ENCODE assay signal across 8 cellular contexts in the genomic region with DNA sequence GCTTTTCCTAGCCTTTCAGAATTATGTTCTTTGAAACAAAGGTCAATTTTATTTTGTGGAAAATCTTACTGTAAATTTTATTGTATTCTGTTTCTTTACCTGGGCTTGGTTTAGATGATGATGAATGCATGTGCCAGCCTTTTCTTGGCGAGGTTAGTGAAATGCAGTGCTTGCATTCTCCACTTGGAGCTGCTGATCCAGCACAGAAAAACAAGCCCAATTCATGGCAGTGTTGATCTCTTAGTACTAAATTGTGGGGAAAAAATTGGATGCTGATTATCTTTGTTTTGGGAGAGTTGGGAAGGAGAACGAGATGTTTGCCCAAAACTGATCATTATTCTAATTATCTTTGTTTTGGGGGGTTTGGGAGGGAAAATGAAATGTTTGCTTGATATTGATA. TPM values are rescaled to one million over a fixed set of nuclear protein-coding genes. Genes with fewer than 3 reads are reported as not detected.
DNase-seq lines count a peak whose midpoint lies in the region; ATAC-seq and TF ChIP-seq lines count a peak whose summit lies in the region.
"Had no signal": no experiment of that assay in that cellular context is flagged by ENCODE, and none has a peak within 500 bp of the region (broad histone marks: within the 10 kb centered on the region; RNA-seq: fewer than 3 reads in every experiment).

No MANE protein-coding gene starts in this region.

- no peaks in the 10 kb centered on the region for H3K4me1 ChIP-seq in psoas muscle

- 58 to 61% (median 59%) methylated on average over 2 of the region's 2 CpGs for WGBS in psoas muscle, 3 donors

- H3K4me3 ChIP-seq in epithelial cell of esophagus (ENCODE audit: low read length) (no peak overlapping the region), psoas muscle (no peak overlapping the region)

- no peak overlapping the region for H3K27ac ChIP-seq in psoas muscle
- H3K27ac ChIP-seq: epithelial cell of prostate had no signal

- peaks cover 0 to 8% of the 10 kb centered on the region in 2 donors for H3K36me3 ChIP-seq in psoas muscle (ENCODE audit: insufficient read depth in 1 of 2, low read depth in 1 of 2)

- intact Hi-C loops in psoas muscle (cut with DNase I) = no loop called here

- DNase-seq in GM10266 (ENCODE audit: extremely low spot score) = no peak
- peak; percentile 47 for DNase-seq in NCI-H2196 (lab: John Stamatoyannopoulos, UW; ENCODE audit: unreplicated experiment)
- DNase-seq in epithelial cell of esophagus (ENCODE audit: low read depth) = peak; percentile 55
- DNase-seq in psoas muscle = no peak
- DNase-seq in amniotic stem cell (lab: John Stamatoyannopoulos, UW) = no peak

- H3K9me3 ChIP-seq in psoas muscle = no peaks in the 10 kb centered on the region

- peak; percentile 27 for TF ChIP-seq CTCF in GM10266 (IDR thresholded peaks at IDR 0.05; ENCODE audit: control insufficient read depth, insufficient read depth, low read depth, missing control alignments)
- peak; percentile 73 for TF ChIP-seq CTCF in epithelial cell of esophagus (IDR thresholded peaks at IDR 0.05; ENCODE audit: insufficient read depth, low read depth, low read length, missing control alignments)
- peak; percentile 43 for TF ChIP-seq CTCF in psoas muscle (IDR thresholded peaks at IDR 0.05)

- ATAC-seq in psoas muscle (no peak), GM18858 (IDR thresholded peaks at IDR 0.05; ENCODE audit: unreplicated experiment) (no peak), GM21360 (IDR thresholded peaks at IDR 0.05; ENCODE audit: unreplicated experiment) (no peak)

- H3K27me3 ChIP-seq in psoas muscle (ENCODE audit: insufficient read depth in 3 of 3, low read length in 2 of 3) = no peaks in the 10 kb centered on the region

RNA-seq across cellular contexts. Expression of gene HABP4, which starts 3.7 kb away (rescaled TPM):
- 10 to 100 TPM in 2 of 4 donors, 1 to 10 TPM in 2; 6.4 to 14.4 (median 10.0) TPM for total RNA-seq in psoas muscle
- 10 to 100 TPM in 1 of 3 donors, 1 to 10 TPM in 2; 8.7 to 13.6 (median 9.3) TPM for polyA plus RNA-seq in psoas muscle

RNA-seq across cellular contexts. Expression of gene ZNF367, which starts 35.5 kb away (rescaled TPM):
- 1 to 10 TPM in 2 of 4 donors, under 1 TPM in 2; 0.69 to 1.9 (median 1.2) TPM for total RNA-seq in psoas muscle
- 1 to 10 TPM; 1.0 to 3.3 (median 1.7) TPM for polyA plus RNA-seq in psoas muscle

Comparison
In these comparisons a context has a peak if more than half of its experiments do, and no peak if none do; other contexts are left out.
1. DNase-seq: peak in NCI-H2196 (single experiment) and epithelial cell of esophagus (single experiment); none in GM10266 (single experiment), psoas muscle (0 of 2) and amniotic stem cell (single experiment).
2. Peak in every context shown above with its lines, with median percentiles within 50 percentile points of each other: CTCF ChIP-seq.